ENCODE assay signal across 25 cellular contexts in the genomic region with DNA sequence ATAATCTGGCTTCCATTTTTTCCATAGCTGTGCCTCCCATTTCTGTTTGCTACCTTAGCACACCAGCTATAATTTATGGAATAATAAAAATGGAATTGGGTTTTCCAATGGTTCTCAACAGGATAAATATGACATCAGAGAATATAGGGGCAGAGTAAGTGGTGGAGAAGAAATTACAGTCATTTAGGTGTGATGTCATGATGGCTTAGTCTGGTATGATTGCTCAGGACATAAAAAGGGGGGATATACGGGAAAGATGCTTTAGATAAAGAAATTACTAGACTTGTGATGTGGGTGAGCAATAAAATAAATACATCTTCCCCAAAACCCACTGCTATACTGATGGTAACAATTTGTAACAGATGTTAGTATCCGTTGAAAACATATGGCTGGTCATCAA.
"Had no signal": no experiment of that assay in that cellular context is flagged by ENCODE, and none has a peak within 500 bp of the region (broad histone marks: within the 10 kb centered on the region; RNA-seq: fewer than 3 reads in every experiment).

No MANE protein-coding gene starts in this region.

- H3K4me1 ChIP-seq: left ventricle myocardium inferior, pancreas, prostate gland, sigmoid colon, spleen, suprapubic skin, tibial artery, upper lobe of right lung had no signal

- H3K4me3 ChIP-seq: hepatocyte, left ventricle myocardium inferior, lung, mucosa of descending colon, pancreas, prostate gland, sigmoid colon, spleen, suprapubic skin, thoracic aorta, tibial artery, upper lobe of right lung had no signal

- ATAC-seq: mucosa of descending colon; naive thymus-derived CD4-positive, alpha-beta T cell; natural killer cell treated with Interleukin-12 subunit alpha and Interleukin-12 subunit beta and Interleukin-15 and Interleukin-18, amount 100 ng/mL, for 72 hours; pancreas; right cardiac atrium; stimulated activated effector memory CD8-positive, alpha-beta T cell treated with anti-CD3 and anti-CD28 coated beads, Interleukin-12 subunit alpha, Interleukin-12 subunit beta, amount 100 ng/mL, for 72 hours; upper lobe of right lung had no signal

- H3K27ac ChIP-seq: hepatocyte, left ventricle myocardium inferior, pancreas, prostate gland, sigmoid colon, spleen, suprapubic skin, thoracic aorta, tibial artery, upper lobe of right lung had no signal

- H3K27me3 ChIP-seq: hepatocyte, pancreas, sigmoid colon, suprapubic skin had no signal

- H3K4me2 ChIP-seq: hepatocyte had no signal

- DNase-seq: islet precursor cell; left ventricle myocardium inferior; mesendoderm; mucosa of descending colon; naive thymus-derived CD4-positive, alpha-beta T cell; nucleus accumbens; pancreas; posterior cingulate gyrus; retina; right cardiac atrium; sigmoid colon; small intestine; spleen; stimulated activated CD4-positive, alpha-beta T cell treated with anti-CD3 and anti-CD28 coated beads, Interleukin-4, amount 100 ng/mL, for 24 hours; stimulated activated naive CD4-positive, alpha-beta T cell; tibial artery; trophoblast cell; upper lobe of right lung had no signal

- H3K9me3 ChIP-seq: mucosa of descending colon, pancreas, prostate gland, sigmoid colon, suprapubic skin, upper lobe of right lung had no signal

- H3K36me3 ChIP-seq: left ventricle myocardium inferior, pancreas, prostate gland, sigmoid colon, spleen, suprapubic skin, thoracic aorta, tibial artery, upper lobe of right lung had no signal

- H3K79me2 ChIP-seq: hepatocyte had no signal

- H2AFZ ChIP-seq: hepatocyte had no signal
